In genomic region chr6:32979720-32980487, GRCh38 we compare ENCODE assay signal across 18 cellular contexts. TPM values are rescaled to one million over a fixed set of nuclear protein-coding genes. Genes with fewer than 3 reads are reported as not detected.
DNase-seq lines count a peak whose midpoint lies in the region; ATAC-seq and TF ChIP-seq lines count a peak whose summit lies in the region.
"Had no signal": no experiment of that assay in that cellular context is flagged by ENCODE, and none has a peak within 500 bp of the region (broad histone marks: within the 10 kb centered on the region; RNA-seq: fewer than 3 reads in every experiment).

No MANE protein-coding gene starts in this region.

- in situ Hi-C loops in GM23248 (cut with MboI) (loop anchor here (10.0 kb wide), 1 partner anchor 85 kb away; no protein-coding TSS in a partner anchor), mammary epithelial cell (cut with MboI; ENCODE audit: low sequenced_read_pairs in 2 of 2) (loop anchor here in 1 of 2 donors (25.0 kb wide), 1 partner anchor 93 kb away; no protein-coding TSS in a partner anchor)

- peak overlapping the region in 1 of 7 donors; percentile 37 for H3K4me3 Mint-ChIP-seq in CD8-positive, alpha-beta memory T cell
- H3K4me3 Mint-ChIP-seq in activated naive CD8-positive, alpha-beta T cell treated with anti-CD3 and anti-CD28 coated beads for 36 hours = no peak overlapping the region
- H3K4me3 Mint-ChIP-seq in mesothelial cell of epicardium = no peak overlapping the region
- H3K4me3 Mint-ChIP-seq: activated naive CD4-positive, alpha-beta T cell treated with anti-CD3 and anti-CD28 coated beads for 36 hours had no signal

- dilution Hi-C loops in mammary epithelial cell (cut with HindIII; ENCODE audit: low sequenced_read_pairs) = no loop called here

- WGBS in GM23248 (ENCODE audit: low coverage in 1 of 2, low lambda C conversion rate in 2 of 2, missing lambda C conversion rate in 2 of 2), 2 experiments = 87 to 88% methylated on average over 12 of the region's 12 CpGs
- 83% methylated on average over 12 of the region's 12 CpGs for WGBS in mammary epithelial cell (ENCODE audit: low coverage, missing lambda C conversion rate)

- no peak overlapping the region for H3K9ac ChIP-seq in GM23248
- H3K9ac ChIP-seq in mammary epithelial cell (ENCODE audit: insufficient read depth, low read length) = no peak overlapping the region
- H3K9ac ChIP-seq: BLaER1, parathyroid adenoma had no signal

- H3F3A ChIP-seq in GM23248 (ENCODE audit: insufficient read depth) = peaks cover 98% of the 10 kb centered on the region

- peak overlapping the region in 6 of 8 donors; percentile 17 to 76 (median 60) for H3K27ac Mint-ChIP-seq in CD8-positive, alpha-beta memory T cell
- peak overlapping the region; percentile 31 for H3K27ac Mint-ChIP-seq in activated naive CD8-positive, alpha-beta T cell treated with anti-CD3 and anti-CD28 coated beads for 36 hours
- H3K27ac Mint-ChIP-seq in mesothelial cell of epicardium = peak overlapping the region; percentile 34

- H3K79me2 ChIP-seq in GM23248 (ENCODE audit: insufficient read depth) (peaks cover 72% of the 10 kb centered on the region), mammary epithelial cell (ENCODE audit: insufficient read depth, low read length) (peaks cover 60% of the 10 kb centered on the region)

- no peak overlapping the region for H3K4me2 ChIP-seq in GM23248 (ENCODE audit: unreplicated experiment)
- no peak overlapping the region for H3K4me2 ChIP-seq in mammary epithelial cell (ENCODE audit: insufficient read depth, low read depth, low read length)
- H3K4me2 ChIP-seq: BLaER1 had no signal

- peaks cover 46% of the 10 kb centered on the region for H3K4me1 ChIP-seq in CD8-positive, alpha-beta memory T cell (ENCODE audit: insufficient read depth, low read length)
- H3K4me1 ChIP-seq in GM23248 (ENCODE audit: insufficient read depth) (peaks cover 10% of the 10 kb centered on the region), mammary epithelial cell (ENCODE audit: insufficient read depth, low read length) (peaks cover 23% of the 10 kb centered on the region)

- no peaks in the 10 kb centered on the region for H3K27me3 ChIP-seq in CD8-positive, alpha-beta memory T cell (ENCODE audit: insufficient read depth, low read length, poor library complexity, severe bottlenecking)
- H3K27me3 ChIP-seq in GM23248 (replicated peaks; ENCODE audit: insufficient read depth) (no peaks in the 10 kb centered on the region), mammary epithelial cell (ENCODE audit: insufficient read depth, low read length) (no peaks in the 10 kb centered on the region)
- H3K27me3 ChIP-seq: BLaER1, upper lobe of left lung had no signal

- H3K9me3 ChIP-seq in CD8-positive, alpha-beta memory T cell (ENCODE audit: low read length) = no peaks in the 10 kb centered on the region
- H3K9me3 ChIP-seq in GM23248 (ENCODE audit: low read depth) (no peaks in the 10 kb centered on the region), mammary epithelial cell (replicated peaks; ENCODE audit: insufficient read depth, low read length) (no peaks in the 10 kb centered on the region)
- H3K9me3 ChIP-seq: BLaER1, mucosa of descending colon, upper lobe of left lung had no signal

- H3K36me3 Mint-ChIP-seq in CD8-positive, alpha-beta memory T cell = peaks cover 23 to 74% (median 28%) of the 10 kb centered on the region in 3 donors
- H3K36me3 Mint-ChIP-seq in activated naive CD8-positive, alpha-beta T cell treated with anti-CD3 and anti-CD28 coated beads for 36 hours = peaks cover 68% of the 10 kb centered on the region
- peaks cover 53% of the 10 kb centered on the region for H3K36me3 Mint-ChIP-seq in mesothelial cell of epicardium

- intact Hi-C loops in mammary epithelial cell (cut with micrococcal nuclease) = no loop called here

- DNase-seq in CD8-positive, alpha-beta memory T cell = no peak
- DNase-seq in GM23248 (no peak), mesothelial cell of epicardium (ENCODE audit: low spot score in 2 of 2, unreplicated experiment in 2 of 2) (no peak), mammary epithelial cell (no peak), caudate nucleus (lab: John Stamatoyannopoulos, UW) (no peak)
- no peak for DNase-seq in activated naive CD8-positive, alpha-beta T cell treated with anti-CD3 and anti-CD28 coated beads for 36 hours
- DNase-seq: activated naive CD4-positive, alpha-beta T cell treated with anti-CD3 and anti-CD28 coated beads for 36 hours; DMS153; effector memory CD4-positive, alpha-beta T cell; left colon; mucosa of descending colon; NCI-H2107; NCI-H748 treated with DMSO at 0.1 percent for 48 hours; upper lobe of left lung had no signal

- H2AFZ ChIP-seq in GM23248 (no peak overlapping the region), mammary epithelial cell (ENCODE audit: low read depth, low read length) (no peak overlapping the region)
- H2AFZ ChIP-seq: parathyroid adenoma had no signal

- H3K27ac ChIP-seq in CD8-positive, alpha-beta memory T cell (ENCODE audit: low read depth, low read length) = no peak overlapping the region
- H3K27ac ChIP-seq in GM23248 (0 out of 2 replicates have a peak overlapping the region, but pooled peaks have one; percentile 8), mammary epithelial cell (ENCODE audit: insufficient read depth, low read depth, low read length) (no peak overlapping the region), caudate nucleus (ENCODE audit: low read depth, low read length) (no peak overlapping the region)
- H3K27ac ChIP-seq: BLaER1, parathyroid adenoma, upper lobe of left lung had no signal

- no peaks in the 10 kb centered on the region for H3K9me2 ChIP-seq in GM23248 (ENCODE audit: insufficient read depth)

- ATAC-seq in HG03457 (IDR thresholded peaks at IDR 0.05; ENCODE audit: unreplicated experiment) (no peak), HG03342 (IDR thresholded peaks at IDR 0.05; ENCODE audit: unreplicated experiment) (no peak)
- ATAC-seq: left colon, mucosa of descending colon had no signal

- peaks cover 68% of the 10 kb centered on the region for H3K36me3 ChIP-seq in CD8-positive, alpha-beta memory T cell (ENCODE audit: insufficient read depth, low read length)
- H3K36me3 ChIP-seq in GM23248 (ENCODE audit: low read depth) (peaks cover 77% of the 10 kb centered on the region), mammary epithelial cell (ENCODE audit: insufficient read depth, low read length) (peaks cover 60% of the 10 kb centered on the region)

- peaks cover 49 to 82% (median 67%) of the 10 kb centered on the region in 3 donors for H3K4me1 Mint-ChIP-seq in CD8-positive, alpha-beta memory T cell
- peaks cover 57% of the 10 kb centered on the region for H3K4me1 Mint-ChIP-seq in activated naive CD8-positive, alpha-beta T cell treated with anti-CD3 and anti-CD28 coated beads for 36 hours
- peaks cover 19% of the 10 kb centered on the region for H3K4me1 Mint-ChIP-seq in mesothelial cell of epicardium

- POLR2A ChIA-PET in CD8-positive, alpha-beta memory T cell (lab: Charles Lee) = interaction anchor here (0.8 to 3.8 kb wide), 4 partner anchors 8 to 134 kb away, joined by 3 to 43 read pairs (median 4); partner anchors contain the start of gene BRD2

- H3K4me3 ChIP-seq in CD8-positive, alpha-beta memory T cell (ENCODE audit: low read length) = no peak overlapping the region
- no peak overlapping the region for H3K4me3 ChIP-seq in GM23248
- H3K4me3 ChIP-seq in mammary epithelial cell (replicated peaks in 1 of 3; ENCODE audit: insufficient read depth in 1 of 3, low read depth in 2 of 3, low read length in 3 of 3) = no peak overlapping the region
- H3K4me3 ChIP-seq: BLaER1, mucosa of descending colon, upper lobe of left lung had no signal

- no peaks in the 10 kb centered on the region for H3K9me3 Mint-ChIP-seq in CD8-positive, alpha-beta memory T cell
- no peaks in the 10 kb centered on the region for H3K9me3 Mint-ChIP-seq in activated naive CD8-positive, alpha-beta T cell treated with anti-CD3 and anti-CD28 coated beads for 36 hours
- no peaks in the 10 kb centered on the region for H3K9me3 Mint-ChIP-seq in mesothelial cell of epicardium
- H3K9me3 Mint-ChIP-seq: activated naive CD4-positive, alpha-beta T cell treated with anti-CD3 and anti-CD28 coated beads for 36 hours had no signal

- TF ChIP-seq CTCF in mesothelial cell of epicardium (IDR thresholded peaks at IDR 0.05; ENCODE audit: unreplicated experiment) = no peak
- no peak for TF ChIP-seq CTCF in mammary epithelial cell (conservative IDR thresholded peaks at IDR 0.05 in 1 of 2, IDR thresholded peaks at IDR 0.05 in 1 of 2; ENCODE audit: extremely low read depth in 1 of 2, insufficient read depth in 1 of 2, low read depth in 1 of 2, low read length in 2 of 2)

- H4K20me1 ChIP-seq in GM23248 (ENCODE audit: insufficient read depth) (peaks cover 32% of the 10 kb centered on the region), mammary epithelial cell (ENCODE audit: insufficient read depth, low read length) (peaks cover 34% of the 10 kb centered on the region)

- CTCF ChIA-PET in CD8-positive, alpha-beta memory T cell (lab: Charles Lee) = interaction anchor here (1.0 to 9.6 kb wide), 10 partner anchors 9 to 112 kb away, joined by 3 to 161 read pairs (median 6); partner anchors contain the start of genes BRD2 and HLA-DMA
- CTCF ChIA-PET in mammary epithelial cell (lab: Charles Lee; ENCODE audit: low non-redundant PET) = no interaction called here

- BruUV-seq in mammary epithelial cell (replicated peaks; lab: Mats Ljungman, UMichigan) = no TSS peak

- no peaks in the 10 kb centered on the region for H3K27me3 Mint-ChIP-seq in CD8-positive, alpha-beta memory T cell
- no peaks in the 10 kb centered on the region for H3K27me3 Mint-ChIP-seq in activated naive CD8-positive, alpha-beta T cell treated with anti-CD3 and anti-CD28 coated beads for 36 hours
- H3K27me3 Mint-ChIP-seq in mesothelial cell of epicardium (ENCODE audit: low read depth) = no peaks in the 10 kb centered on the region

RNA-seq across cellular contexts. Expression of gene BRD2, which starts 11.5 kb away (rescaled TPM):
- total RNA-seq in CD8-positive, alpha-beta memory T cell = 100 to 1,000 TPM; 373 to 387 TPM
- polyA plus RNA-seq in CD8-positive, alpha-beta memory T cell = 89.9 TPM
- 85.4 and 95.7 TPM in 2 replicates for total RNA-seq in GM23248 (2014; rRNA removed; shearing (Covaris generic))
- 99.9 and 105 TPM in 2 replicates for polyA plus RNA-seq in GM23248 (2016; fragmentation: Nextera tagmentation; extraction: Ambion mirVana)
- 100 to 1,000 TPM; 298 to 335 TPM for total RNA-seq in activated naive CD8-positive, alpha-beta T cell treated with anti-CD3 and anti-CD28 coated beads for 36 hours
- total RNA-seq in mesothelial cell of epicardium = 235 to 261 TPM (median 246 TPM) in 3 replicates
- total RNA-seq in mammary epithelial cell = 100 to 1,000 TPM; 114 to 245 TPM
- 122 TPM for polyA plus RNA-seq in mammary epithelial cell
- 102 TPM for polyA minus RNA-seq in mammary epithelial cell

RNA-seq across cellular contexts. Expression of gene HLA-DMA, which starts 27.0 kb away (rescaled TPM):
- total RNA-seq in CD8-positive, alpha-beta memory T cell = 10 to 100 TPM; 14.0 to 16.5 TPM
- polyA plus RNA-seq in CD8-positive, alpha-beta memory T cell = 35.0 TPM
- 1.1 and 6.3 TPM in 2 replicates for total RNA-seq in GM23248 (2014; rRNA removed; shearing (Covaris generic))
- 5.6 and 6.2 TPM in 2 replicates for polyA plus RNA-seq in GM23248 (2016; fragmentation: Nextera tagmentation; extraction: Ambion mirVana)
- 10 to 100 TPM; 15.8 to 16.9 TPM for total RNA-seq in activated naive CD8-positive, alpha-beta T cell treated with anti-CD3 and anti-CD28 coated beads for 36 hours
- total RNA-seq in mesothelial cell of epicardium = 1.7 to 2.1 TPM (median 2.0 TPM) in 3 replicates
- 1 to 10 TPM; 1.5 to 1.7 TPM for total RNA-seq in mammary epithelial cell
- 1.7 TPM for polyA plus RNA-seq in mammary epithelial cell
- 6.2 TPM for polyA minus RNA-seq in mammary epithelial cell

RNA-seq across cellular contexts. Expression of gene HLA-DOA, which starts 29.5 kb away (rescaled TPM):
- 1 to 10 TPM; 6.7 to 6.9 TPM for total RNA-seq in CD8-positive, alpha-beta memory T cell
- 12.0 TPM for polyA plus RNA-seq in CD8-positive, alpha-beta memory T cell
- total RNA-seq in GM23248 (2014; rRNA removed; shearing (Covaris generic)) = not detected in 2 replicates
- polyA plus RNA-seq in GM23248 (2016; fragmentation: Nextera tagmentation; extraction: Ambion mirVana) (0.18 TPM in 1 of 2 replicates, not detected in the other), mammary epithelial cell (0.18 TPM)
- 1 to 10 TPM; 9.8 to 9.9 TPM for total RNA-seq in activated naive CD8-positive, alpha-beta T cell treated with anti-CD3 and anti-CD28 coated beads for 36 hours
- total RNA-seq in mesothelial cell of epicardium (4.8 to 6.1 TPM (median 5.8 TPM) in 3 replicates), mammary epithelial cell (under 1 TPM in 1 of 2 donors, not detected in 1; 0.33 TPM)
- polyA minus RNA-seq in mammary epithelial cell = not detected

RNA-seq across cellular contexts. Expression of gene HLA-DMB, which starts 39.1 kb away (rescaled TPM):
- 1 to 10 TPM; 4.3 to 5.3 TPM for total RNA-seq in CD8-positive, alpha-beta memory T cell
- 25.6 TPM for polyA plus RNA-seq in CD8-positive, alpha-beta memory T cell
- not detected in 2 replicates for total RNA-seq in GM23248 (2014; rRNA removed; shearing (Covaris generic))
- polyA plus RNA-seq in GM23248 (2016; fragmentation: Nextera tagmentation; extraction: Ambion mirVana) = 0.46 TPM in 1 of 2 replicates, not detected in the other
- total RNA-seq in activated naive CD8-positive, alpha-beta T cell treated with anti-CD3 and anti-CD28 coated beads for 36 hours = 1 to 10 TPM; 4.6 to 6.1 TPM
- not detected in 3 replicates for total RNA-seq in mesothelial cell of epicardium
- total RNA-seq in mammary epithelial cell = not detected
- polyA plus RNA-seq in mammary epithelial cell = 0.03 TPM
- polyA minus RNA-seq in mammary epithelial cell = not detected
